Comparison of ENCODE assay signal across 8 cellular contexts in the genomic region with DNA sequence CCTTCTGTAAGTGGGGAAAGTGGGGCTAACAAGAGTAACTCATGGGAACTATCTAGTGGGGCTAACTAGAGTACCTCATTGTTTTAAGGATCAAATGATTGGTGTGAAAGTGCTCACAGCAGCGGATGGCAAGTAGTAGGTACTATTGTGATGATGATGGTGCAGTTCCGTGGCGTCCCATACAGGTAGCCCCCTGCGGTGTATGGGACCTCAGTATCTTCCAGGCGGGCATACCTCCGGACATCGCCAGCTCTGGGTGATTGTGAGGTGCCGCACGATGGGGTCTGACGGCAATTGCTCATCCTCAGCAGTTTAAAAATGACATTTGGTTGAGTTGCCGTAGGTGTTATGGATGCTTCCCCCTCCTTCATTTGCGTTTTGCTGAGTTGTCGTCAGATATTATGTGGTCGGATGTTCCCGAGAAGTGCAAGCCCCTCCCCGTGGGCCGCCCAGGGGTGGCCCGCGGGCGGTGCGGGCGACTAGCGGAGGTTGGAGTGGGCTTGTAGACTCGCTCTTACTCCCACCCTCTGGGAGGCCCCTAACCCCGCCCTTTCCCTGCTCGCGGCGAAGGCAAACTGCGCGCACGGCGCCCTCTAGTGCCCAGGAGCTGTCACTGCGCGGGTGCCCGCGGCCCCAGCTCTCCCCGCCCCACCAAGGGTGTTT. TPM values are rescaled to one million over a fixed set of nuclear protein-coding genes. Genes with fewer than 3 reads are reported as not detected.
DNase-seq lines count a peak whose midpoint lies in the region; ATAC-seq and TF ChIP-seq lines count a peak whose summit lies in the region.

No MANE protein-coding gene starts in this region.

- no peaks in the 10 kb centered on the region for H4K20me1 ChIP-seq in SU-DHL-6 (ENCODE audit: low read depth, low read length)

- peak; percentile 56 for DNase-seq in ELR (ENCODE audit: low read depth)
- peak; percentile 48 to 52 for DNase-seq in Kasumi-1 (lab: John Stamatoyannopoulos, UW)
- peak; percentile 81 for DNase-seq in activated naive CD8-positive, alpha-beta T cell treated with anti-CD3 and anti-CD28 coated beads for 36 hours
- DNase-seq in right cardiac atrium = peak; percentile 55 to 84 (median 83)
- DNase-seq in retina = peak; percentile 90
- DNase-seq in vagina (ENCODE audit: extremely low spot score in 2 of 2) = no peak

- H3K27me3 Mint-ChIP-seq in activated naive CD8-positive, alpha-beta T cell treated with anti-CD3 and anti-CD28 coated beads for 36 hours = peaks cover 31% of the 10 kb centered on the region

- no peak for TF ChIP-seq POLR2A in vagina (IDR thresholded peaks at IDR 0.05)

- intact Hi-C loops in right cardiac atrium (cut with DNase I) (loop anchor here in 1 of 4 donors (10.0 kb wide), 1 partner anchor 97 kb away; no protein-coding TSS in a partner anchor), vagina (cut with DNase I) (loop anchor here (10.0 kb wide), 1 partner anchor 97 kb away; no protein-coding TSS in a partner anchor)

- H3K4me3 ChIP-seq in SU-DHL-6 (ENCODE audit: insufficient read depth, low read length, poor library complexity, severe bottlenecking) (peak overlapping the region; percentile 47), right cardiac atrium (ENCODE audit: low read length) (peak overlapping the region; percentile 65), vagina (peak overlapping the region; percentile 34 to 40)

- H3K36me3 ChIP-seq in SU-DHL-6 (ENCODE audit: low read length) (no peaks in the 10 kb centered on the region), vagina (no peaks in the 10 kb centered on the region)

- TF ChIP-seq CTCF in SU-DHL-6 (IDR thresholded peaks at IDR 0.05; ENCODE audit: insufficient read depth, low read length, poor library complexity, severe bottlenecking) (peak; percentile 51), vagina (IDR thresholded peaks at IDR 0.05) (peak; percentile 19 to 62 (median 31))

- H3K4me1 ChIP-seq in right cardiac atrium (ENCODE audit: control insufficient read depth, insufficient read depth, low read length) = peaks cover 1% of the 10 kb centered on the region
- H3K4me1 ChIP-seq in vagina = peaks cover 12% of the 10 kb centered on the region

- H3K4me1 Mint-ChIP-seq in activated naive CD8-positive, alpha-beta T cell treated with anti-CD3 and anti-CD28 coated beads for 36 hours = peaks cover 3% of the 10 kb centered on the region

- no peaks in the 10 kb centered on the region for H3K9me2 ChIP-seq in SU-DHL-6 (replicated peaks; ENCODE audit: insufficient read depth, low read length)

- H3K9me3 ChIP-seq in SU-DHL-6 (ENCODE audit: insufficient read depth, low read length) (no peaks in the 10 kb centered on the region), right cardiac atrium (ENCODE audit: control insufficient read depth, low read length) (no peaks in the 10 kb centered on the region), vagina (no peaks in the 10 kb centered on the region)

- peak overlapping the region; percentile 82 for H3K4me3 Mint-ChIP-seq in activated naive CD8-positive, alpha-beta T cell treated with anti-CD3 and anti-CD28 coated beads for 36 hours

- H3K27me3 ChIP-seq in SU-DHL-6 (ENCODE audit: low read length) (no peaks in the 10 kb centered on the region), right cardiac atrium (ENCODE audit: control insufficient read depth, insufficient read depth) (no peaks in the 10 kb centered on the region), vagina (peaks cover 4% of the 10 kb centered on the region)

- peak overlapping the region; percentile 24; the same call in 1 of the 2 replicates for H3K9ac ChIP-seq in SU-DHL-6 (ENCODE audit: low read length)

- H2AFZ ChIP-seq in SU-DHL-6 (ENCODE audit: low read depth, low read length, severe bottlenecking) = peak overlapping the region; percentile 48

- H3K27ac Mint-ChIP-seq in activated naive CD8-positive, alpha-beta T cell treated with anti-CD3 and anti-CD28 coated beads for 36 hours = no peak overlapping the region

- ATAC-seq in GM21825 (IDR thresholded peaks at IDR 0.05; ENCODE audit: unreplicated experiment) (peak; percentile 97), right cardiac atrium (peak; percentile 86 to 94)

- H3K4me2 ChIP-seq in SU-DHL-6 (ENCODE audit: low read depth, low read length, poor library complexity, severe bottlenecking) = peak overlapping the region; percentile 47

- WGBS in right cardiac atrium = under 1% methylated on average over 30 of the region's 37 CpGs

- no peaks in the 10 kb centered on the region for H3F3A ChIP-seq in SU-DHL-6 (ENCODE audit: insufficient read depth)

- H3K9me3 Mint-ChIP-seq in activated naive CD8-positive, alpha-beta T cell treated with anti-CD3 and anti-CD28 coated beads for 36 hours = no peaks in the 10 kb centered on the region

- no peaks in the 10 kb centered on the region for H3K79me2 ChIP-seq in SU-DHL-6 (ENCODE audit: insufficient read depth, low read length)

- H3K36me3 Mint-ChIP-seq in activated naive CD8-positive, alpha-beta T cell treated with anti-CD3 and anti-CD28 coated beads for 36 hours = no peaks in the 10 kb centered on the region

- H3K27ac ChIP-seq in SU-DHL-6 (ENCODE audit: low read depth, low read length) (no peak overlapping the region), right cardiac atrium (ENCODE audit: low read length) (no peak overlapping the region), vagina (no peak overlapping the region)

RNA-seq across cellular contexts. Expression of a gene that starts 18.3 kb away (rescaled TPM):
- total RNA-seq in activated naive CD8-positive, alpha-beta T cell treated with anti-CD3 and anti-CD28 coated beads for 36 hours = not detected
- total RNA-seq in right cardiac atrium = not detected
- polyA plus RNA-seq in right cardiac atrium = not detected
- total RNA-seq in vagina = not detected

Comparison
In these comparisons a context has a peak if more than half of its experiments do, and no peak if none do; other contexts are left out.
1. DNase-seq: peak in ELR (single experiment), Kasumi-1 (2 of 2), activated naive CD8-positive, alpha-beta T cell treated with anti-CD3 and anti-CD28 coated beads for 36 hours (single experiment), right cardiac atrium (3 of 3) and retina (single experiment); none in vagina (0 of 2).
2. Peak in every context shown above with its lines, with median percentiles within 50 percentile points of each other: H3K4me3 ChIP-seq.